ENCODE assay signal across 18 cellular contexts in the genomic region with DNA sequence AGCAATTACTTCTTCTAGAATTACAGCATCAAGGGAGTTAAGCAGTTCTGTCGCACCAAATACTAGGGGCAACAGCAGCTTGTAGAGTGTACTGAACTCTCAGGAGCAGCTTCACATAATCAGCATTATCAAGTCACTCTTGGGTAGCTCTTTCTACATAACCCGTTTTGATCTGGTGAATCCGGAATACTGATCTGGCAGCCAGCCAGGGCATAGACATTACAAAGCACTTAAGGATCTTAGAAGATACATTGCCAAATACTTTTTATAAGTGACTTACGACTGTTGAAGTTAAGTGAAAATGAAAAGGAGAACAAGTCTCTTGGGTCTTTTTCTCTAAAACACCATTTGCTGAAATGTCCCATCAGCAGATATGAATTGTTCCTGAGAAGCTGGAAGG.
DNase-seq lines count a peak whose midpoint lies in the region; ATAC-seq and TF ChIP-seq lines count a peak whose summit lies in the region.
"Had no signal": no experiment of that assay in that cellular context is flagged by ENCODE, and none has a peak within 500 bp of the region (broad histone marks: within the 10 kb centered on the region; RNA-seq: fewer than 3 reads in every experiment).

No MANE protein-coding gene starts in this region.

- no peaks in the 10 kb centered on the region for H3F3A ChIP-seq in GM23338 (replicated peaks; ENCODE audit: low read depth)

- H3K4me1 Mint-ChIP-seq in GM23338, result no peaks in the 10 kb centered on the region

- no peaks in the 10 kb centered on the region for H3K4me1 ChIP-seq in foreskin keratinocyte
- no peaks in the 10 kb centered on the region for H3K4me1 ChIP-seq in GM23338 (ENCODE audit: insufficient read depth)
- H3K4me1 ChIP-seq: Peyer's patch had no signal

- peak; percentile 13 for DNase-seq in NCI-H1105 treated with DMSO at 0.1 percent for 48 hours (lab: John Stamatoyannopoulos, UW)
- DNase-seq in NCI-H1105 (lab: John Stamatoyannopoulos, UW), result no peak
- peak; percentile 44 for DNase-seq in NCI-H1436 (lab: John Stamatoyannopoulos, UW)
- DNase-seq in RPMI8226, result peak; percentile 20
- peak; percentile 14 to 62 for DNase-seq in foreskin keratinocyte
- no peak for DNase-seq in GM23338 (ENCODE audit: low spot score)
- DNase-seq in NCI-H2081 (lab: John Stamatoyannopoulos, UW), result no peak
- DNase-seq: 8988T, DMS53, HCEC 1CT, IMR-90, MV-4-11, NCI-H1694 treated with DMSO at 0.1 percent for 48 hours, NCI-H2171 treated with DMSO at 0.1 percent for 48 hours, Peyer's patch, SHP77 had no signal

- H4K20me1 ChIP-seq in GM23338 (replicated peaks; ENCODE audit: insufficient read depth), result no peaks in the 10 kb centered on the region

- H3K4me2 ChIP-seq in GM23338, result no peak overlapping the region

- no peak overlapping the region for H3K4me3 ChIP-seq in GM23338
- H3K4me3 ChIP-seq: Peyer's patch had no signal

- H3K27me3 ChIP-seq in foreskin keratinocyte (no peaks in the 10 kb centered on the region), GM23338 (ENCODE audit: insufficient read depth) (no peaks in the 10 kb centered on the region)
- H3K27me3 ChIP-seq: Peyer's patch had no signal

- H3K4me3 Mint-ChIP-seq in GM23338, result no peak overlapping the region

- ATAC-seq in foreskin keratinocyte (no peak), GM23338 (no peak), esophagus mucosa (no peak)

- H3K79me2 ChIP-seq in GM23338 (replicated peaks; ENCODE audit: insufficient read depth), result no peaks in the 10 kb centered on the region

- H3K27ac Mint-ChIP-seq in GM23338, result no peak overlapping the region

- TF ChIP-seq CTCF in foreskin keratinocyte (conservative IDR thresholded peaks at IDR 0.05), result no peak
- TF ChIP-seq CTCF in GM23338 (conservative IDR thresholded peaks at IDR 0.05; ENCODE audit: low read depth in 2 of 2), result no peak

- no peaks in the 10 kb centered on the region for H3K36me3 ChIP-seq in GM23338 (ENCODE audit: insufficient read depth)
- H3K36me3 ChIP-seq: Peyer's patch had no signal

- H3K27ac ChIP-seq in foreskin keratinocyte, result no peak overlapping the region
- no peak overlapping the region for H3K27ac ChIP-seq in GM23338 (ENCODE audit: low read depth)
- H3K27ac ChIP-seq: C4-2B, Peyer's patch had no signal

- H2AFZ ChIP-seq in GM23338, result no peak overlapping the region

- H3K9me3 Mint-ChIP-seq in GM23338, result no peaks in the 10 kb centered on the region

- no peaks in the 10 kb centered on the region for H3K27me3 Mint-ChIP-seq in GM23338 (ENCODE audit: insufficient read depth, low read depth, poor library complexity)

- H3K36me3 Mint-ChIP-seq in GM23338 (ENCODE audit: low read depth), result no peaks in the 10 kb centered on the region

- H3K9me2 ChIP-seq in GM23338 (ENCODE audit: insufficient read depth), result no peaks in the 10 kb centered on the region

TF ChIP-seq in GM23338, 12 proteins besides CTCF, POLR2A, EP300 and RAD21 (continues in another document):
- TF ChIP-seq, protein P1, sequence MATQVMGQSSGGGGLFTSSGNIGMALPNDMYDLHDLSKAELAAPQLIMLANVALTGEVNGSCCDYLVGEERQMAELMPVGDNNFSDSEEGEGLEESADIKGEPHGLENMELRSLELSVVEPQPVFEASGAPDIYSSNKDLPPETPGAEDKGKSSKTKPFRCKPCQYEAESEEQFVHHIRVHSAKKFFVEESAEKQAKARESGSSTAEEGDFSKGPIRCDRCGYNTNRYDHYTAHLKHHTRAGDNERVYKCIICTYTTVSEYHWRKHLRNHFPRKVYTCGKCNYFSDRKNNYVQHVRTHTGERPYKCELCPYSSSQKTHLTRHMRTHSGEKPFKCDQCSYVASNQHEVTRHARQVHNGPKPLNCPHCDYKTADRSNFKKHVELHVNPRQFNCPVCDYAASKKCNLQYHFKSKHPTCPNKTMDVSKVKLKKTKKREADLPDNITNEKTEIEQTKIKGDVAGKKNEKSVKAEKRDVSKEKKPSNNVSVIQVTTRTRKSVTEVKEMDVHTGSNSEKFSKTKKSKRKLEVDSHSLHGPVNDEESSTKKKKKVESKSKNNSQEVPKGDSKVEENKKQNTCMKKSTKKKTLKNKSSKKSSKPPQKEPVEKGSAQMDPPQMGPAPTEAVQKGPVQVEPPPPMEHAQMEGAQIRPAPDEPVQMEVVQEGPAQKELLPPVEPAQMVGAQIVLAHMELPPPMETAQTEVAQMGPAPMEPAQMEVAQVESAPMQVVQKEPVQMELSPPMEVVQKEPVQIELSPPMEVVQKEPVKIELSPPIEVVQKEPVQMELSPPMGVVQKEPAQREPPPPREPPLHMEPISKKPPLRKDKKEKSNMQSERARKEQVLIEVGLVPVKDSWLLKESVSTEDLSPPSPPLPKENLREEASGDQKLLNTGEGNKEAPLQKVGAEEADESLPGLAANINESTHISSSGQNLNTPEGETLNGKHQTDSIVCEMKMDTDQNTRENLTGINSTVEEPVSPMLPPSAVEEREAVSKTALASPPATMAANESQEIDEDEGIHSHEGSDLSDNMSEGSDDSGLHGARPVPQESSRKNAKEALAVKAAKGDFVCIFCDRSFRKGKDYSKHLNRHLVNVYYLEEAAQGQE (IDR thresholded peaks at IDR 0.05; ENCODE audit: unreplicated experiment), result no peak
- no peak for TF ChIP-seq ZNF331 (CRISPR knock-in tag; IDR thresholded peaks at IDR 0.05; ENCODE audit: low read depth)
- TF ChIP-seq, protein P2, sequence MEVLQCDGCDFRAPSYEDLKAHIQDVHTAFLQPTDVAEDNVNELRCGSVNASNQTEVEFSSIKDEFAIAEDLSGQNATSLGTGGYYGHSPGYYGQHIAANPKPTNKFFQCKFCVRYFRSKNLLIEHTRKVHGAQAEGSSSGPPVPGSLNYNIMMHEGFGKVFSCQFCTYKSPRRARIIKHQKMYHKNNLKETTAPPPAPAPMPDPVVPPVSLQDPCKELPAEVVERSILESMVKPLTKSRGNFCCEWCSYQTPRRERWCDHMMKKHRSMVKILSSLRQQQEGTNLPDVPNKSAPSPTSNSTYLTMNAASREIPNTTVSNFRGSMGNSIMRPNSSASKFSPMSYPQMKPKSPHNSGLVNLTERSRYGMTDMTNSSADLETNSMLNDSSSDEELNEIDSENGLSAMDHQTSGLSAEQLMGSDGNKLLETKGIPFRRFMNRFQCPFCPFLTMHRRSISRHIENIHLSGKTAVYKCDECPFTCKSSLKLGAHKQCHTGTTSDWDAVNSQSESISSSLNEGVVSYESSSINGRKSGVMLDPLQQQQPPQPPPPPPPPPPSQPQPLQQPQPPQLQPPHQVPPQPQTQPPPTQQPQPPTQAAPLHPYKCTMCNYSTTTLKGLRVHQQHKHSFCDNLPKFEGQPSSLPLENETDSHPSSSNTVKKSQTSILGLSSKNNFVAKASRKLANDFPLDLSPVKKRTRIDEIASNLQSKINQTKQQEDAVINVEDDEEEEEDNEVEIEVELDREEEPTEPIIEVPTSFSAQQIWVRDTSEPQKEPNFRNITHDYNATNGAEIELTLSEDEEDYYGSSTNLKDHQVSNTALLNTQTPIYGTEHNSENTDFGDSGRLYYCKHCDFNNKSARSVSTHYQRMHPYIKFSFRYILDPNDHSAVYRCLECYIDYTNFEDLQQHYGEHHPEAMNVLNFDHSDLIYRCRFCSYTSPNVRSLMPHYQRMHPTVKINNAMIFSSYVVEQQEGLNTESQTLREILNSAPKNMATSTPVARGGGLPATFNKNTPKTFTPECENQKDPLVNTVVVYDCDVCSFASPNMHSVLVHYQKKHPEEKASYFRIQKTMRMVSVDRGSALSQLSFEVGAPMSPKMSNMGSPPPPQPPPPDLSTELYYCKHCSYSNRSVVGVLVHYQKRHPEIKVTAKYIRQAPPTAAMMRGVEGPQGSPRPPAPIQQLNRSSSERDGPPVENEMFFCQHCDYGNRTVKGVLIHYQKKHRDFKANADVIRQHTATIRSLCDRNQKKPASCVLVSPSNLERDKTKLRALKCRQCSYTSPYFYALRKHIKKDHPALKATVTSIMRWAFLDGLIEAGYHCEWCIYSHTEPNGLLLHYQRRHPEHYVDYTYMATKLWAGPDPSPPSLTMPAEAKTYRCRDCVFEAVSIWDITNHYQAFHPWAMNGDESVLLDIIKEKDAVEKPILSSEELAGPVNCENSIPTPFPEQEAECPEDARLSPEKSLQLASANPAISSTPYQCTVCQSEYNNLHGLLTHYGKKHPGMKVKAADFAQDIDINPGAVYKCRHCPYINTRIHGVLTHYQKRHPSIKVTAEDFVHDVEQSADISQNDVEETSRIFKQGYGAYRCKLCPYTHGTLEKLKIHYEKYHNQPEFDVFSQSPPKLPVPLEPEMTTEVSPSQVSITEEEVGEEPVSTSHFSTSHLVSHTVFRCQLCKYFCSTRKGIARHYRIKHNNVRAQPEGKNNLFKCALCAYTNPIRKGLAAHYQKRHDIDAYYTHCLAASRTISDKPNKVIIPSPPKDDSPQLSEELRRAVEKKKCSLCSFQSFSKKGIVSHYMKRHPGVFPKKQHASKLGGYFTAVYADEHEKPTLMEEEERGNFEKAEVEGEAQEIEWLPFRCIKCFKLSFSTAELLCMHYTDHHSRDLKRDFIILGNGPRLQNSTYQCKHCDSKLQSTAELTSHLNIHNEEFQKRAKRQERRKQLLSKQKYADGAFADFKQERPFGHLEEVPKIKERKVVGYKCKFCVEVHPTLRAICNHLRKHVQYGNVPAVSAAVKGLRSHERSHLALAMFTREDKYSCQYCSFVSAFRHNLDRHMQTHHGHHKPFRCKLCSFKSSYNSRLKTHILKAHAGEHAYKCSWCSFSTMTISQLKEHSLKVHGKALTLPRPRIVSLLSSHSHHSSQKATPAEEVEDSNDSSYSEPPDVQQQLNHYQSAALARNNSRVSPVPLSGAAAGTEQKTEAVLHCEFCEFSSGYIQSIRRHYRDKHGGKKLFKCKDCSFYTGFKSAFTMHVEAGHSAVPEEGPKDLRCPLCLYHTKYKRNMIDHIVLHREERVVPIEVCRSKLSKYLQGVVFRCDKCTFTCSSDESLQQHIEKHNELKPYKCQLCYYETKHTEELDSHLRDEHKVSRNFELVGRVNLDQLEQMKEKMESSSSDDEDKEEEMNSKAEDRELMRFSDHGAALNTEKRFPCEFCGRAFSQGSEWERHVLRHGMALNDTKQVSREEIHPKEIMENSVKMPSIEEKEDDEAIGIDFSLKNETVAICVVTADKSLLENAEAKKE (CRISPR knock-in tag; IDR thresholded peaks at IDR 0.05), result no peak
- no peak for TF ChIP-seq NANOG (IDR thresholded peaks at IDR 0.05; ENCODE audit: borderline replicate concordance)
- TF ChIP-seq ZNF114 (CRISPR knock-in tag; IDR thresholded peaks at IDR 0.05), result no peak
- TF ChIP-seq, protein P3, sequence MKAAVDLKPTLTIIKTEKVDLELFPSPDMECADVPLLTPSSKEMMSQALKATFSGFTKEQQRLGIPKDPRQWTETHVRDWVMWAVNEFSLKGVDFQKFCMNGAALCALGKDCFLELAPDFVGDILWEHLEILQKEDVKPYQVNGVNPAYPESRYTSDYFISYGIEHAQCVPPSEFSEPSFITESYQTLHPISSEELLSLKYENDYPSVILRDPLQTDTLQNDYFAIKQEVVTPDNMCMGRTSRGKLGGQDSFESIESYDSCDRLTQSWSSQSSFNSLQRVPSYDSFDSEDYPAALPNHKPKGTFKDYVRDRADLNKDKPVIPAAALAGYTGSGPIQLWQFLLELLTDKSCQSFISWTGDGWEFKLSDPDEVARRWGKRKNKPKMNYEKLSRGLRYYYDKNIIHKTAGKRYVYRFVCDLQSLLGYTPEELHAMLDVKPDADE (IDR thresholded peaks at IDR 0.05), result no peak
- TF ChIP-seq EZH2phosphoT487 (IDR thresholded peaks at IDR 0.05; ENCODE audit: unreplicated experiment), result no peak
- TF ChIP-seq JUNB (IDR thresholded peaks at IDR 0.05; ENCODE audit: unreplicated experiment), result no peak

Comparison
In these comparisons a context has a peak if more than half of its experiments do, and no peak if none do; other contexts are left out.
1. DNase-seq: peak in NCI-H1105 treated with DMSO at 0.1 percent for 48 hours (single experiment), NCI-H1436 (single experiment), RPMI8226 (single experiment) and foreskin keratinocyte (2 of 2); none in NCI-H1105 (single experiment), GM23338 (single experiment) and NCI-H2081 (0 of 2).